22 cellular contexts compared by ENCODE assay signal in the genomic region with DNA sequence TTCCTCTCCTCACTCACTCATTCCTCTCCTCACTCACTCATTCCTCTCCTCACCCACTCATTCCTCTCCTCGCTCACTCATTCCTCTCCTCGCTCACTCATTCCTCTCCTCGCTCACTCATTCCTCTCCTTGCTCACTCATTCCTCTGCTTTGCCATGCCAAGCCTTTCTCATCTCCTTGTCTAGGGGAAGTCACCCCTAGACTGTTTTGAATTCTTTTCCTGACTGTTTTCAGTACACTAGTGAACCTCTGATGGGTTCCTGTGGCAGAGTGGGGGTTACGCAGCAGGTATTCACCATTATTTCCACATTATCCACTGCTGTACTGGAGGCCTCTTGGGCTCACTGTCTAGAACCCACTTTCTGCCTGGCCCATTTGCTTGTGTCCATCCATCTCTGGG. TPM values are rescaled to one million over a fixed set of nuclear protein-coding genes. Genes with fewer than 3 reads are reported as not detected.
DNase-seq lines count a peak whose midpoint lies in the region; ATAC-seq, FAIRE-seq and TF ChIP-seq lines count a peak whose summit lies in the region.
"Had no signal": no experiment of that assay in that cellular context is flagged by ENCODE, and none has a peak within 500 bp of the region (broad histone marks: within the 10 kb centered on the region; RNA-seq: fewer than 3 reads in every experiment).

No MANE protein-coding gene starts in this region.

- H3K4me1 ChIP-seq in small intestine (ENCODE audit: control insufficient read depth in 2 of 2, insufficient read depth in 1 of 2, low read depth in 1 of 2, low read length in 1 of 2) = no peaks in the 10 kb centered on the region
- H3K4me1 ChIP-seq: A549 had no signal

- no peaks in the 10 kb centered on the region for H3K36me3 ChIP-seq in small intestine (ENCODE audit: control insufficient read depth in 2 of 2, insufficient read depth in 2 of 2, low read length in 2 of 2)

- H3K27me3 ChIP-seq in small intestine (ENCODE audit: control insufficient read depth in 2 of 2, insufficient read depth in 2 of 2, low read length in 2 of 2) = no peaks in the 10 kb centered on the region

- H3K36me3 Mint-ChIP-seq in activated CD4-positive, alpha-beta T cell treated with anti-CD3 and anti-CD28 coated beads for 36 hours (ENCODE audit: low read depth) = no peaks in the 10 kb centered on the region
- H3K36me3 Mint-ChIP-seq in activated T-cell treated with anti-CD3 and anti-CD28 coated beads, Interleukin-2, amount 50 U/mL, for 72 hours (ENCODE audit: insufficient read depth in 2 of 2) = peaks cover 2 to 7% of the 10 kb centered on the region in 2 donors
- no peaks in the 10 kb centered on the region for H3K36me3 Mint-ChIP-seq in stimulated activated naive CD8-positive, alpha-beta T cell treated with anti-CD3 and anti-CD28 coated beads, Interleukin-15, Interleukin-2, amounts not matched to agents 100 ng/mL and 50 ng/mL, for 24 hours (ENCODE audit: low read depth)
- H3K36me3 Mint-ChIP-seq in natural killer cell = no peaks in the 10 kb centered on the region
- H3K36me3 Mint-ChIP-seq: CD14-positive monocyte; CD4-positive, alpha-beta memory T cell had no signal

- no peak overlapping the region for H3K4me3 Mint-ChIP-seq in activated CD4-positive, alpha-beta T cell treated with anti-CD3 and anti-CD28 coated beads for 36 hours
- no peak overlapping the region for H3K4me3 Mint-ChIP-seq in activated T-cell treated with anti-CD3 and anti-CD28 coated beads, Interleukin-2, amount 50 U/mL, for 72 hours
- H3K4me3 Mint-ChIP-seq in stimulated activated naive CD8-positive, alpha-beta T cell treated with anti-CD3 and anti-CD28 coated beads, Interleukin-15, Interleukin-2, amounts not matched to agents 100 ng/mL and 50 ng/mL, for 24 hours = no peak overlapping the region
- no peak overlapping the region for H3K4me3 Mint-ChIP-seq in stimulated activated naive CD8-positive, alpha-beta T cell treated with anti-CD3 and anti-CD28 coated beads, Interleukin-15, amount 100 ng/mL, for 72 hours
- H3K4me3 Mint-ChIP-seq in natural killer cell = no peak overlapping the region
- H3K4me3 Mint-ChIP-seq: CD14-positive monocyte; CD4-positive, alpha-beta memory T cell; GM23338 had no signal

- ATAC-seq in activated CD4-positive, alpha-beta T cell treated with anti-CD3 and anti-CD28 coated beads for 36 hours = peak; percentile 30
- peak; percentile 19 to 47 for ATAC-seq in activated T-cell treated with anti-CD3 and anti-CD28 coated beads, Interleukin-2, amount 50 U/mL, for 72 hours (replicated peaks in 1 of 2)
- no peak for ATAC-seq in stimulated activated naive CD8-positive, alpha-beta T cell treated with anti-CD3 and anti-CD28 coated beads, Interleukin-15, amount 100 ng/mL, for 72 hours
- no peak for ATAC-seq in natural killer cell
- ATAC-seq: A549, GM23338 had no signal

- no peaks in the 10 kb centered on the region for H3K9me3 ChIP-seq in small intestine (ENCODE audit: control insufficient read depth, low read depth)
- H3K9me3 ChIP-seq: A549 had no signal

- no peaks in the 10 kb centered on the region for H3K4me1 Mint-ChIP-seq in activated CD4-positive, alpha-beta T cell treated with anti-CD3 and anti-CD28 coated beads for 36 hours
- no peaks in the 10 kb centered on the region for H3K4me1 Mint-ChIP-seq in activated T-cell treated with anti-CD3 and anti-CD28 coated beads, Interleukin-2, amount 50 U/mL, for 72 hours (ENCODE audit: low read depth)
- H3K4me1 Mint-ChIP-seq in stimulated activated naive CD8-positive, alpha-beta T cell treated with anti-CD3 and anti-CD28 coated beads, Interleukin-15, Interleukin-2, amounts not matched to agents 100 ng/mL and 50 ng/mL, for 24 hours (ENCODE audit: low read depth) = no peaks in the 10 kb centered on the region
- H3K4me1 Mint-ChIP-seq in stimulated activated naive CD8-positive, alpha-beta T cell treated with anti-CD3 and anti-CD28 coated beads, Interleukin-15, amount 100 ng/mL, for 72 hours = no peaks in the 10 kb centered on the region
- H3K4me1 Mint-ChIP-seq in natural killer cell = no peaks in the 10 kb centered on the region
- H3K4me1 Mint-ChIP-seq: CD4-positive, alpha-beta memory T cell; GM23338 had no signal

- peak overlapping the region; percentile 37 for H3K27ac Mint-ChIP-seq in activated CD4-positive, alpha-beta T cell treated with anti-CD3 and anti-CD28 coated beads for 36 hours
- peak overlapping the region; percentile 67 for H3K27ac Mint-ChIP-seq in activated T-cell treated with anti-CD3 and anti-CD28 coated beads, Interleukin-2, amount 50 U/mL, for 72 hours
- peak overlapping the region; percentile 67 for H3K27ac Mint-ChIP-seq in stimulated activated naive CD8-positive, alpha-beta T cell treated with anti-CD3 and anti-CD28 coated beads, Interleukin-15, Interleukin-2, amounts not matched to agents 100 ng/mL and 50 ng/mL, for 24 hours
- H3K27ac Mint-ChIP-seq in stimulated activated naive CD8-positive, alpha-beta T cell treated with anti-CD3 and anti-CD28 coated beads, Interleukin-15, amount 100 ng/mL, for 72 hours = no peak overlapping the region
- H3K27ac Mint-ChIP-seq in natural killer cell = no peak overlapping the region
- H3K27ac Mint-ChIP-seq: GM23338 had no signal

- 89 to 91% (median 91%) methylated on average over 4 of the region's 4 CpGs for WGBS in small intestine, 3 donors

- intact Hi-C loops in activated CD4-positive, alpha-beta T cell treated with anti-CD3 and anti-CD28 coated beads for 36 hours (cut with DNase I, micrococcal nuclease) = no loop called here
- intact Hi-C loops in natural killer cell (cut with micrococcal nuclease) = no loop called here

- DNase-seq in activated CD4-positive, alpha-beta T cell treated with anti-CD3 and anti-CD28 coated beads for 36 hours = no peak
- DNase-seq in activated CD4-positive, alpha-beta T cell treated with anti-CD3 and anti-CD28 coated beads, Interleukin-2, amount 50 U/mL, for 1 hour = no peak
- DNase-seq in activated T-cell treated with anti-CD3 and anti-CD28 coated beads, Interleukin-2, amount 50 U/mL, for 72 hours = no peak
- DNase-seq in activated T-cell treated with anti-CD3 and anti-CD28 coated beads, Interleukin-2, amount 50 U/mL, for 1 hour = no peak
- no peak for DNase-seq in stimulated activated naive CD8-positive, alpha-beta T cell treated with anti-CD3 and anti-CD28 coated beads, Interleukin-15, amount 100 ng/mL, for 72 hours
- DNase-seq in natural killer cell (no peak), small intestine (no peak)
- DNase-seq: AML-193; CD4-positive, alpha-beta memory T cell; DMS153; DMS79; GDM1; HCEC 1CT had no signal

- CTCF ChIA-PET in activated CD4-positive, alpha-beta T cell treated with anti-CD3 and anti-CD28 coated beads for 36 hours (lab: Charles Lee) = interaction anchor here (0.6 kb wide), 1 partner anchor 101 kb away, joined by 4 read pairs; no protein-coding TSS in a partner anchor

- no peaks in the 10 kb centered on the region for H3K9me3 Mint-ChIP-seq in activated CD4-positive, alpha-beta T cell treated with anti-CD3 and anti-CD28 coated beads for 36 hours (ENCODE audit: low read depth)
- H3K9me3 Mint-ChIP-seq in activated T-cell treated with anti-CD3 and anti-CD28 coated beads, Interleukin-2, amount 50 U/mL, for 72 hours = peaks cover 5 to 6% of the 10 kb centered on the region in 2 donors
- H3K9me3 Mint-ChIP-seq in stimulated activated naive CD8-positive, alpha-beta T cell treated with anti-CD3 and anti-CD28 coated beads, Interleukin-15, Interleukin-2, amounts not matched to agents 100 ng/mL and 50 ng/mL, for 24 hours = peaks cover 4% of the 10 kb centered on the region
- peaks cover 0 to 6% of the 10 kb centered on the region in 2 donors for H3K9me3 Mint-ChIP-seq in stimulated activated naive CD8-positive, alpha-beta T cell treated with anti-CD3 and anti-CD28 coated beads, Interleukin-15, amount 100 ng/mL, for 72 hours
- H3K9me3 Mint-ChIP-seq in natural killer cell = no peaks in the 10 kb centered on the region
- H3K9me3 Mint-ChIP-seq: CD4-positive, alpha-beta memory T cell had no signal

- peaks cover 2% of the 10 kb centered on the region for H3K27me3 Mint-ChIP-seq in activated CD4-positive, alpha-beta T cell treated with anti-CD3 and anti-CD28 coated beads for 36 hours
- peaks cover 10% of the 10 kb centered on the region for H3K27me3 Mint-ChIP-seq in activated T-cell treated with anti-CD3 and anti-CD28 coated beads, Interleukin-2, amount 50 U/mL, for 72 hours (ENCODE audit: low read depth)
- H3K27me3 Mint-ChIP-seq in stimulated activated naive CD8-positive, alpha-beta T cell treated with anti-CD3 and anti-CD28 coated beads, Interleukin-15, Interleukin-2, amounts not matched to agents 100 ng/mL and 50 ng/mL, for 24 hours = peaks cover 8% of the 10 kb centered on the region
- H3K27me3 Mint-ChIP-seq in stimulated activated naive CD8-positive, alpha-beta T cell treated with anti-CD3 and anti-CD28 coated beads, Interleukin-15, amount 100 ng/mL, for 72 hours = peaks cover 25% of the 10 kb centered on the region
- H3K27me3 Mint-ChIP-seq in natural killer cell (ENCODE audit: low read depth in 2 of 2) = peaks cover 11 to 14% of the 10 kb centered on the region in 2 donors

- no peak for FAIRE-seq in small intestine (lab: Jason Lieb, UNC)
- FAIRE-seq: A549, H54 had no signal

- no peak for TF ChIP-seq CTCF in natural killer cell (IDR thresholded peaks at IDR 0.05)

- H3K27ac ChIP-seq in small intestine (ENCODE audit: low read depth in 1 of 2, low read length in 1 of 2) = no peak overlapping the region
- H3K27ac ChIP-seq: 22Rv1, A549 had no signal

- H3K4me3 ChIP-seq in small intestine (ENCODE audit: low read depth in 1 of 2, low read length in 2 of 2) = no peak overlapping the region
- H3K4me3 ChIP-seq: A549, GM23338 had no signal

- POLR2A ChIA-PET in activated CD4-positive, alpha-beta T cell treated with anti-CD3 and anti-CD28 coated beads for 36 hours (lab: Charles Lee) = no interaction called here

RNA-seq across cellular contexts. Expression of gene CYP4F8, which starts 1.2 kb away (rescaled TPM):
- not detected for total RNA-seq in activated CD4-positive, alpha-beta T cell treated with anti-CD3 and anti-CD28 coated beads for 36 hours
- total RNA-seq in activated T-cell treated with anti-CD3 and anti-CD28 coated beads, Interleukin-2, amount 50 U/mL, for 72 hours = not detected
- total RNA-seq in natural killer cell = not detected
- not detected for polyA plus RNA-seq in small intestine
- total RNA-seq: CD4-positive, alpha-beta memory T cell; Daoy; GM23338; HT-29 had no signal
- polyA plus RNA-seq: A549; BJ; CD14-positive monocyte; CD4-positive, alpha-beta memory T cell; GM23338 had no signal

RNA-seq across cellular contexts. Expression of gene CYP4F3, which starts 24.5 kb away (rescaled TPM):
- under 1 TPM; 0.07 to 0.19 TPM for total RNA-seq in activated CD4-positive, alpha-beta T cell treated with anti-CD3 and anti-CD28 coated beads for 36 hours
- 1 to 10 TPM in 1 of 2 donors, under 1 TPM in 1; 0.30 to 1.7 TPM for total RNA-seq in activated T-cell treated with anti-CD3 and anti-CD28 coated beads, Interleukin-2, amount 50 U/mL, for 72 hours
- 1 to 10 TPM in 1 of 3 donors, under 1 TPM in 1, not detected in 1; 0.07 to 3.4 TPM for total RNA-seq in natural killer cell
- 10 to 100 TPM in 1 of 3 donors, 1 to 10 TPM in 2; 2.3 to 11.1 (median 4.7) TPM for polyA plus RNA-seq in small intestine
- total RNA-seq: CD4-positive, alpha-beta memory T cell; Daoy; GM23338 had no signal
- polyA plus RNA-seq: BJ; CD4-positive, alpha-beta memory T cell; GM23338 had no signal

RNA-seq across cellular contexts. Expression of gene CYP4F12, which starts 56.7 kb away (rescaled TPM):
- not detected for total RNA-seq in activated CD4-positive, alpha-beta T cell treated with anti-CD3 and anti-CD28 coated beads for 36 hours
- under 1 TPM in 1 of 2 donors, not detected in 1; 0.16 TPM for total RNA-seq in activated T-cell treated with anti-CD3 and anti-CD28 coated beads, Interleukin-2, amount 50 U/mL, for 72 hours
- 1 to 10 TPM in 1 of 3 donors, under 1 TPM in 1, not detected in 1; 0.43 to 3.9 TPM for total RNA-seq in natural killer cell
- polyA plus RNA-seq in small intestine = 100 to 1,000 TPM in 2 of 3 donors, 10 to 100 TPM in 1; 46.9 to 398 (median 300) TPM
- total RNA-seq: GM23338 had no signal
- polyA plus RNA-seq: BJ, CD14-positive monocyte, GM23338 had no signal

Comparison
In these comparisons a context has a peak if more than half of its experiments do, and no peak if none do; other contexts are left out.
1. H3K27ac Mint-ChIP-seq: peak in activated CD4-positive, alpha-beta T cell treated with anti-CD3 and anti-CD28 coated beads for 36 hours (single experiment), activated T-cell treated with anti-CD3 and anti-CD28 coated beads, Interleukin-2, amount 50 U/mL, for 72 hours (single experiment) and stimulated activated naive CD8-positive, alpha-beta T cell treated with anti-CD3 and anti-CD28 coated beads, Interleukin-15, Interleukin-2, amounts not matched to agents 100 ng/mL and 50 ng/mL, for 24 hours (single experiment); none in stimulated activated naive CD8-positive, alpha-beta T cell treated with anti-CD3 and anti-CD28 coated beads, Interleukin-15, amount 100 ng/mL, for 72 hours (0 of 2) and natural killer cell (0 of 2).
2. ATAC-seq: peak in activated CD4-positive, alpha-beta T cell treated with anti-CD3 and anti-CD28 coated beads for 36 hours (single experiment) and activated T-cell treated with anti-CD3 and anti-CD28 coated beads, Interleukin-2, amount 50 U/mL, for 72 hours (2 of 2); none in stimulated activated naive CD8-positive, alpha-beta T cell treated with anti-CD3 and anti-CD28 coated beads, Interleukin-15, amount 100 ng/mL, for 72 hours (single experiment) and natural killer cell (0 of 3).